In genomic region chr4:48693856-48694574, GRCh38 we compare ENCODE assay signal across 18 cellular contexts.
DNase-seq lines count a peak whose midpoint lies in the region; ATAC-seq and TF ChIP-seq lines count a peak whose summit lies in the region.
"Had no signal": no experiment of that assay in that cellular context is flagged by ENCODE, and none has a peak within 500 bp of the region (broad histone marks: within the 10 kb centered on the region; RNA-seq: fewer than 3 reads in every experiment).

No MANE protein-coding gene starts in this region.

- H2BK15ac ChIP-seq in H9 (ENCODE audit: low read depth, low read length): no peak overlapping the region

- H3K9ac ChIP-seq in H9 (ENCODE audit: extremely low read depth, insufficient read length, low read length): no peak overlapping the region
- no peak overlapping the region for H3K9ac ChIP-seq in iPS-18a (ENCODE audit: low read length)
- H3K9ac ChIP-seq: BLaER1 treated with 17β-estradiol and CSF1 and Interleukin-3, amounts not matched to agents 10 nM and 100 nM had no signal

- H2AK5ac ChIP-seq in H9 (ENCODE audit: insufficient read length, low read length): no peak overlapping the region

- H3K4ac ChIP-seq in H9 (ENCODE audit: low read depth, low read length): no peak overlapping the region

- no peak for DNase-seq in H9
- DNase-seq in WTC11 (ENCODE audit: low spot score): no peak
- no peak for DNase-seq in substantia nigra (lab: John Stamatoyannopoulos, UW)
- no peak for DNase-seq in NCI-H69 (lab: John Stamatoyannopoulos, UW)
- no peak for DNase-seq in DMS 273 (lab: John Stamatoyannopoulos, UW; ENCODE audit: unreplicated experiment)
- no peak for DNase-seq in brain microvascular endothelial cell
- DNase-seq: CD8-positive, alpha-beta T cell; DMS79; HCEC 1CT; KG1; NCI-H1048; NCI-H1436 treated with DMSO at 0.1 percent for 48 hours; NCI-H2029; NCI-H446 treated with DMSO at 0.1 percent for 48 hours; NK-92 treated with Interleukin-12 subunit alpha and Interleukin-12 subunit beta, amount 100 ng/mL, for 24 hours had no signal

- H3K4me1 ChIP-seq in H9 (ENCODE audit: insufficient read depth, low read length) (peaks cover 3% of the 10 kb centered on the region; the same call in 1 of the 2 replicates), iPS-18a (ENCODE audit: control insufficient read depth, low read depth, low read length) (peaks cover 24% of the 10 kb centered on the region)

- no peak overlapping the region for H2BK20ac ChIP-seq in H9 (ENCODE audit: low read depth, low read length, poor library complexity, severe bottlenecking)

- H2BK12ac ChIP-seq in H9 (ENCODE audit: insufficient read length, low read depth, low read length): no peak overlapping the region

- H3K36me3 ChIP-seq in iPS-18a (ENCODE audit: control insufficient read depth, low read depth, low read length) (no peaks in the 10 kb centered on the region), brain microvascular endothelial cell (replicated peaks) (no peaks in the 10 kb centered on the region)

- H3K36me3 Mint-ChIP-seq in H9 (ENCODE audit: insufficient read depth in 1 of 3, low read depth in 3 of 3) (peaks cover 0 to 5% (median 3%) of the 10 kb centered on the region in 3 experiments; a peak in 2 of 7 replicates), WTC11 (no peaks in the 10 kb centered on the region)

- H3K4me3 Mint-ChIP-seq in H9 (0 out of 5 replicates have a peak overlapping the region, but pooled peaks of 1 of the 2 experiments have one; percentile 12), WTC11 (no peak overlapping the region)
- H3K4me3 Mint-ChIP-seq: CD8-positive, alpha-beta T cell had no signal

- H3K27ac Mint-ChIP-seq in H9 (peak overlapping the region in 2 of 3 experiments; percentile 68 to 87; a peak in 2 of 7 replicates), WTC11 (peak overlapping the region; percentile 69; the same call in 1 of the 2 replicates)
- H3K27ac Mint-ChIP-seq: CD8-positive, alpha-beta T cell had no signal

- TF ChIP-seq CTCF in H9 (conservative IDR thresholded peaks at IDR 0.05): no peak
- TF ChIP-seq CTCF in WTC11 (IDR thresholded peaks at IDR 0.05): no peak
- TF ChIP-seq CTCF in brain microvascular endothelial cell (IDR thresholded peaks at IDR 0.05; ENCODE audit: low read depth, low read length, missing control alignments): no peak

- H4K5ac ChIP-seq in H9 (ENCODE audit: insufficient read length, low read depth, low read length): no peak overlapping the region

- no peak overlapping the region for H3K18ac ChIP-seq in H9 (ENCODE audit: insufficient read length, low read depth, low read length)

- H3T11ph ChIP-seq in H9 (ENCODE audit: low read length): no peak overlapping the region

- WGBS in H9 (ENCODE audit: extremely low coverage, insufficient read length, low lambda C conversion rate): no CpG with 5 or more reads among the region's 8 CpGs

- no peak overlapping the region for H2BK5ac ChIP-seq in H9 (ENCODE audit: insufficient read length, low read length)

- H4K91ac ChIP-seq in H9 (ENCODE audit: insufficient read length, low read depth, low read length): no peak overlapping the region

- H4K8ac ChIP-seq in H9 (replicated peaks; ENCODE audit: insufficient read length, low read depth, low read length): no peak overlapping the region

- H3K27ac ChIP-seq in H9 (ENCODE audit: insufficient read length, low read depth, low read length) (no peak overlapping the region), iPS-18a (ENCODE audit: low read length) (no peak overlapping the region), substantia nigra (ENCODE audit: low read depth, low read length, poor library complexity, severe bottlenecking) (peak overlapping the region; percentile 76), brain microvascular endothelial cell (no peak overlapping the region)
- H3K27ac ChIP-seq: BLaER1 treated with 17β-estradiol and CSF1 and Interleukin-3, amounts not matched to agents 10 nM and 100 nM had no signal

- no peak overlapping the region for H2AFZ ChIP-seq in H9 (ENCODE audit: low read length)

- POLR2A ChIA-PET in WTC11 (lab: Charles Lee): interaction anchor here (0.7 kb wide), 1 partner anchor 13 kb away, joined by 6 read pairs; no protein-coding TSS in a partner anchor

- peak overlapping the region; percentile 21 for H3K4me2 ChIP-seq in H9 (ENCODE audit: insufficient read depth, insufficient read length, low read length)
- H3K4me2 ChIP-seq: BLaER1 treated with 17β-estradiol and CSF1 and Interleukin-3, amounts not matched to agents 10 nM and 100 nM had no signal

- CTCF ChIA-PET in WTC11 (lab: Charles Lee): interaction anchor here (1.5 kb wide), 1 partner anchor 115 kb away, joined by 5 read pairs; no protein-coding TSS in a partner anchor

- H3K23ac ChIP-seq in H9 (ENCODE audit: insufficient read length, low read depth, low read length): no peak overlapping the region

- in situ Hi-C loops in brain microvascular endothelial cell (cut with HindIII; ENCODE audit: low pct_ligation_motif_present, low sequenced_read_pairs): no loop called here

- H2BK120ac ChIP-seq in H9 (ENCODE audit: low read depth, low read length, poor library complexity, severe bottlenecking): no peak overlapping the region

- H3K4me1 Mint-ChIP-seq in H9 (peaks cover 35 to 40% of the 10 kb centered on the region in 2 experiments), WTC11 (peaks cover 50% of the 10 kb centered on the region)

- peaks cover 2% of the 10 kb centered on the region; the same call in 1 of the 2 replicates for H3K79me2 ChIP-seq in H9 (ENCODE audit: insufficient read depth, low read length)

- H3K56ac ChIP-seq in H9 (ENCODE audit: insufficient read length, low read depth, low read length): no peak overlapping the region

- H3K9me3 ChIP-seq in H9 (ENCODE audit: control insufficient read depth, low read depth, low read length): no peaks in the 10 kb centered on the region
- H3K9me3 ChIP-seq in iPS-18a (ENCODE audit: control insufficient read depth, low read depth, low read length): no peaks in the 10 kb centered on the region

- no peaks in the 10 kb centered on the region for H3K23me2 ChIP-seq in H9 (ENCODE audit: insufficient read length, low read depth, low read length, poor library complexity, severe bottlenecking)

- H3K9me3 Mint-ChIP-seq in H9 (no peaks in the 10 kb centered on the region), WTC11 (no peaks in the 10 kb centered on the region)
- H3K9me3 Mint-ChIP-seq: CD8-positive, alpha-beta T cell had no signal

- no peaks in the 10 kb centered on the region for H3K27me3 Mint-ChIP-seq in H9 (ENCODE audit: low read depth)
- H3K27me3 Mint-ChIP-seq in WTC11 (ENCODE audit: low read depth): no peaks in the 10 kb centered on the region; the same call in 1 of the 2 replicates

- no peaks in the 10 kb centered on the region for H4K20me1 ChIP-seq in H9 (ENCODE audit: control insufficient read depth, insufficient read depth, insufficient read length)

- H3K4me3 ChIP-seq in iPS-18a (ENCODE audit: low read length): peak overlapping the region; percentile 25
- no peak overlapping the region for H3K4me3 ChIP-seq in brain microvascular endothelial cell (ENCODE audit: low read depth, low read length)
- H3K4me3 ChIP-seq: BLaER1 treated with 17β-estradiol and CSF1 and Interleukin-3, amounts not matched to agents 10 nM and 100 nM had no signal

- no peaks in the 10 kb centered on the region for H3K27me3 ChIP-seq in H9 (ENCODE audit: insufficient read depth, low read length)
- H3K27me3 ChIP-seq in iPS-18a (ENCODE audit: control insufficient read depth, insufficient read depth, low read length): no peaks in the 10 kb centered on the region
- H3K27me3 ChIP-seq in brain microvascular endothelial cell (replicated peaks): no peaks in the 10 kb centered on the region
- H3K27me3 ChIP-seq: BLaER1 treated with 17β-estradiol and CSF1 and Interleukin-3, amounts not matched to agents 10 nM and 100 nM had no signal

- peak; percentile 33; the same call in 1 of the 2 replicates for ATAC-seq in WTC11
- ATAC-seq: CD8-positive, alpha-beta T cell; Right ventricle myocardium inferior had no signal

- peaks cover 4% of the 10 kb centered on the region for H3K79me1 ChIP-seq in H9 (ENCODE audit: insufficient read depth, low read depth, low read length, poor library complexity, severe bottlenecking)

- H3K14ac ChIP-seq in H9 (ENCODE audit: insufficient read depth, low read length): no peak overlapping the region

TF ChIP-seq in WTC11, 78 proteins besides CTCF, POLR2A, EP300 and RAD21:
- TF ChIP-seq NFYB (CRISPR knock-in tag; conservative IDR thresholded peaks at IDR 0.05; ENCODE audit: low read depth) (no peak), GABPB1 (CRISPR knock-in tag; IDR thresholded peaks at IDR 0.05) (no peak), ATF6 (CRISPR knock-in tag; IDR thresholded peaks at IDR 0.05) (no peak), ZNF121 (CRISPR knock-in tag; IDR thresholded peaks at IDR 0.05) (peak; percentile 52; the same call in 1 of the 2 replicates), ZNF317 (CRISPR knock-in tag; IDR thresholded peaks at IDR 0.05; ENCODE audit: borderline replicate concordance, low read depth) (no peak)
